In genomic region chr3:180264479-180264878, GRCh38 we compare ENCODE assay signal across 25 cellular contexts.
"Had no signal": no experiment of that assay in that cellular context is flagged by ENCODE, and none has a peak within 500 bp of the region (broad histone marks: within the 10 kb centered on the region; RNA-seq: fewer than 3 reads in every experiment).

No MANE protein-coding gene starts in this region.

- H3K36me3 ChIP-seq: adrenal gland, colonic mucosa, esophagus squamous epithelium had no signal

- H3K27me3 ChIP-seq: adrenal gland, body of pancreas, colonic mucosa, esophagus squamous epithelium had no signal

- H3K4me1 ChIP-seq: adrenal gland, colonic mucosa, esophagus squamous epithelium had no signal

- ATAC-seq: activated CD4-positive, alpha-beta T cell treated with anti-CD3 and anti-CD28 coated beads for 36 hours; activated CD8-positive, alpha-beta memory T cell treated with anti-CD3 and anti-CD28 coated beads, Interleukin-2, amount 10 ng/mL, durations not matched to agents 7 days and 5 days; activated CD8-positive, alpha-beta T cell treated with anti-CD3 and anti-CD28 coated beads, Interleukin-2, amount 10 ng/mL, durations not matched to agents 7 days and 5 days; activated naive CD8-positive, alpha-beta T cell treated with anti-CD3 and anti-CD28 coated beads, Interleukin-2, amount 50 U/mL, for 24 hours; body of pancreas had no signal

- H3K4me3 ChIP-seq: adrenal gland, body of pancreas, colonic mucosa, esophagus squamous epithelium had no signal

- H3K27ac ChIP-seq: adrenal gland, body of pancreas, colonic mucosa, epithelial cell of prostate, esophagus squamous epithelium had no signal

- DNase-seq: activated CD4-positive, alpha-beta memory T cell treated with anti-CD3 and anti-CD28 coated beads for 36 hours; activated CD4-positive, alpha-beta T cell treated with anti-CD3 and anti-CD28 coated beads for 36 hours; activated CD4-positive, alpha-beta T cell treated with anti-CD3 and anti-CD28 coated beads, Interleukin-2, amount 10 ng/mL, durations not matched to agents 24 days and 14 days; activated CD4-positive, CD25-positive, alpha-beta regulatory T cell; activated CD4-positive, CD25-positive, alpha-beta regulatory T cell treated with anti-CD3 and anti-CD28 coated beads, Interleukin-2, amount 50 U/mL, for 72 hours; activated CD8-positive, alpha-beta memory T cell treated with anti-CD3 and anti-CD28 coated beads, Interleukin-2, amount 10 ng/mL, durations not matched to agents 7 days and 5 days; activated CD8-positive, alpha-beta memory T cell treated with anti-CD3 and anti-CD28 coated beads, Interleukin-2, amount 50 U/mL, for 4 hours; activated CD8-positive, alpha-beta T cell treated with anti-CD3 and anti-CD28 coated beads, Interleukin-2, amount 10 ng/mL, durations not matched to agents 7 days and 5 days; activated effector memory CD4-positive, alpha-beta T cell treated with anti-CD3 and anti-CD28 coated beads, Interleukin-2, amount 50 U/mL, for 16 hours; activated naive CD4-positive, alpha-beta T cell treated with anti-CD3 and anti-CD28 coated beads for 36 hours; activated naive CD8-positive, alpha-beta T cell treated with anti-CD3 and anti-CD28 coated beads for 36 hours; activated naive CD8-positive, alpha-beta T cell treated with anti-CD3 and anti-CD28 coated beads, Interleukin-2, amount 50 U/mL, for 24 hours; activated T-cell treated with anti-CD3 and anti-CD28 coated beads, Interleukin-2, amount 50 U/mL, for 1 hour; activated T-cell treated with anti-CD3 and anti-CD28 coated beads, Interleukin-2, amount 50 U/mL, for 48 hours; adrenal gland; amygdala; aorta; body of pancreas; caudate nucleus; colonic mucosa; effector CD8-positive, alpha-beta T cell; esophagus squamous epithelium; foreskin fibroblast; head of caudate nucleus had no signal
